33 cellular contexts compared by ENCODE assay signal in the genomic region with DNA sequence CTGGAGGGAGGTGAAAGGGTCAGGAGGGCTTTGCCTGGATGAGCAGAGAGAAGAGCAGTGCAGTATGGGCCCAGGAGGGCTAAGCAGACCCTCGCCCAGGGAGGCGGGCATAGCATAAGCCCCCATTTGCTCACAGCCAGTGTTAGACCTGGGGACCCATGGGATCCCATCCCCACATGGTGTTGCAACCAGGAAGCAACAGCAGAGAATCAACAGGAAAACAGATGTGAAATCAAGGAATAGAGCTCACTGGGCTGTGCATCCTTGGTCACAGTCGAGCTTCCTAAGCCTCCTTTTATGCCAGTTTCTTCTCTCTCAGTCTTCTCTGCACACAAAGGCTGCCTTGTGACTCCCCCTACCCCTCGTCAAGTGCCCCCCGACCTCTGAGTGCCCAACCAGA. TPM values are rescaled to one million over a fixed set of nuclear protein-coding genes. Genes with fewer than 3 reads are reported as not detected.
"Had no signal": no experiment of that assay in that cellular context is flagged by ENCODE, and none has a peak within 500 bp of the region (broad histone marks: within the 10 kb centered on the region; RNA-seq: fewer than 3 reads in every experiment).

No MANE protein-coding gene starts in this region.

- H3K4me1 Mint-ChIP-seq: immature natural killer cell; naive B cell; natural killer cell; stimulated activated naive B cell treated with anti-CD40 and anti-IgM and Interleukin-4, amounts not matched to agents 10 μg/mL and 1 μg/mL and 100 μg/mL, for 72 hours had no signal

- H3K79me2 ChIP-seq: parathyroid adenoma had no signal

- H3K4me3 Mint-ChIP-seq: immature natural killer cell; mesothelial cell of epicardium; naive B cell; natural killer cell; nephron progenitor cell; stimulated activated naive B cell treated with anti-CD40 and anti-IgM and Interleukin-4, amounts not matched to agents 10 μg/mL and 1 μg/mL and 100 μg/mL, for 72 hours had no signal

- H3K9me3 ChIP-seq: left lung, right atrium auricular region, right lobe of liver, stomach, testis, thyroid gland, upper lobe of left lung had no signal

- H3K4me1 ChIP-seq: left lung, parathyroid adenoma, right lobe of liver, stomach, testis, thyroid gland, upper lobe of left lung had no signal

- H2AFZ ChIP-seq: parathyroid adenoma had no signal

- H3K9ac ChIP-seq: parathyroid adenoma had no signal

- ATAC-seq: left colon; left lung; natural killer cell; right lobe of liver; stimulated activated naive B cell treated with anti-CD40 and anti-IgM and Interleukin-4, amounts not matched to agents 10 μg/mL and 1 μg/mL and 100 μg/mL, for 72 hours; stimulated activated naive CD8-positive, alpha-beta T cell treated with anti-CD3 and anti-CD28 coated beads, Interleukin-15, Interleukin-2, amounts not matched to agents 100 U/mL and 50 U/mL, for 24 hours had no signal

- DNase-seq: head of caudate nucleus; hypothalamus; immature natural killer cell; kidney; left colon; left lung; mesendoderm; naive B cell; natural killer cell; nephron progenitor cell; nucleus accumbens; right lobe of liver; stimulated activated CD4-positive, alpha-beta T cell treated with anti-CD3 and anti-CD28 coated beads, Interleukin-12 subunit alpha, Interleukin-12 subunit beta, amount 100 ng/mL, for 4 hours; stimulated activated CD4-positive, alpha-beta T cell treated with anti-CD3 and anti-CD28 coated beads, Interleukin-15, amount 100 ng/mL, for 24 hours; stimulated activated CD4-positive, alpha-beta T cell treated with anti-CD3 and anti-CD28 coated beads, Interleukin-2, amount 100 ng/mL, for 24 hours; stimulated activated CD4-positive, alpha-beta T cell treated with anti-CD3 and anti-CD28 coated beads, Interleukin-4, amount 100 ng/mL, for 1 hour; stimulated activated naive B cell treated with anti-CD40 and anti-IgM and Interleukin-4, amounts not matched to agents 10 μg/mL and 1 μg/mL and 100 μg/mL, for 72 hours; stimulated activated naive CD8-positive, alpha-beta T cell treated with anti-CD3 and anti-CD28 coated beads, Interleukin-15, Interleukin-2, amounts not matched to agents 100 U/mL and 50 U/mL, for 24 hours; stomach; testis; thyroid gland; upper lobe of left lung had no signal

- H3K27me3 ChIP-seq: right atrium auricular region, right lobe of liver, testis, thyroid gland, upper lobe of left lung had no signal

- H3K27ac ChIP-seq: left lung, parathyroid adenoma, right atrium auricular region, right lobe of liver, skin epidermis, stomach, testis, thyroid gland, upper lobe of left lung had no signal

- H3K9me3 Mint-ChIP-seq: immature natural killer cell; mesothelial cell of epicardium; natural killer cell; nephron progenitor cell; stimulated activated naive B cell treated with anti-CD40 and anti-IgM and Interleukin-4, amounts not matched to agents 10 μg/mL and 1 μg/mL and 100 μg/mL, for 72 hours had no signal

- H3K27ac Mint-ChIP-seq: immature natural killer cell; mesothelial cell of epicardium; naive B cell; natural killer cell; nephron progenitor cell; stimulated activated naive B cell treated with anti-CD40 and anti-IgM and Interleukin-4, amounts not matched to agents 10 μg/mL and 1 μg/mL and 100 μg/mL, for 72 hours had no signal

- H3K4me3 ChIP-seq: left lung, lung, right atrium auricular region, right lobe of liver, skin epidermis, stomach, testis, thyroid gland, upper lobe of left lung had no signal

- H3K36me3 Mint-ChIP-seq: immature natural killer cell; mesothelial cell of epicardium; naive B cell; natural killer cell; stimulated activated naive B cell treated with anti-CD40 and anti-IgM and Interleukin-4, amounts not matched to agents 10 μg/mL and 1 μg/mL and 100 μg/mL, for 72 hours had no signal

- H3K36me3 ChIP-seq: left lung, right atrium auricular region, right lobe of liver, stomach, thyroid gland, upper lobe of left lung had no signal

RNA-seq across cellular contexts. Expression of gene ASB18, which starts 19.9 kb away (rescaled TPM):
- total RNA-seq: kidney, left colon, left lung, lower leg skin, lung, mesothelial cell of epicardium, mononuclear cell, natural killer cell, osteoblast, posterior vena cava, pulmonary artery endothelial cell, renal cortical epithelial cell, right lobe of liver, stomach, thyroid gland, upper lobe of left lung had no signal
